Comparison of ENCODE assay signal across 10 cellular contexts in the genomic region with DNA sequence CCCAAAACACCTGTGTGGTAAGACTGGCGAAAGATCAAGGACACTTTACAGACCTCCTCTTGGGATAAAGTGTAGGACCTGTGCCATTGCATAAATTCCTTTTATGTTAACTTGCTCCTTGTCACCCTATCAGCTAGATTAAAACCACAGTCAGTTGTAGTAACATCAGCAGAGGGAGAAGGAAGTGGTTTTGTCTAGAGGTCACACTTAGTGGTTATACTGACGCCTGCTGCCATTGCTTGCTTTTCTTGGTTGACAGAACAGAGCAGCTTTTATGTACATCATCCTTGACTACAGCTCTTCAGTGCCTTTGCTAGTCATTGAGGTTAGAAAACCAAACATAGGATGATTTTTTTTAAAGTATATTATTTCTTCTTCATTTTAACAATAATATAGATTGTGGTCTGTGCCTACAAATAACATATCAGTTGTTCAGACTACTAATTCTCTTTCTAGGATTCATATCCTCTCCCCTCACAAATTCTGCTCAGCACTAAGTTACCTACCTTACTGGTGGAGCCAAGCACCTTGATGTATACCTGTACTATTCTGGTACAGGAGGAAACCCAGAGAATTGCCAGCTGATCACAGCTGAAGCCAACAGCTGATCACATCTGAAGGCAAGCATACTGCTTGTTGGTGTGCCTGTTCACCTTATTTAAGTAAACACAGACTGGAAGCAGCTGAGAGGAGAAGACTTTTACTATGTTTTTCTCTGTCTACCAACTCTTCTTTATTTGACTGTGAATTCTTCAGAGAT.
DNase-seq lines count a peak whose midpoint lies in the region; ATAC-seq, FAIRE-seq and TF ChIP-seq lines count a peak whose summit lies in the region.
"Had no signal": no experiment of that assay in that cellular context is flagged by ENCODE, and none has a peak within 500 bp of the region (broad histone marks: within the 10 kb centered on the region; RNA-seq: fewer than 3 reads in every experiment).

No MANE protein-coding gene starts in this region.

- H4K20me1 ChIP-seq in IMR-90 (ENCODE audit: insufficient read depth, low read length), result peaks cover 8% of the 10 kb centered on the region; the same call in 1 of the 2 replicates

- peaks cover 5 to 9% of the 10 kb centered on the region in 2 experiments; a peak in 1 of 4 replicates for H3K79me1 ChIP-seq in IMR-90 (ENCODE audit: low read depth in 1 of 2, low read length in 2 of 2)

- H4K91ac ChIP-seq in IMR-90 (ENCODE audit: insufficient read depth, low read depth, low read length), result no peak overlapping the region

- no peak overlapping the region for H2BK20ac ChIP-seq in IMR-90 (ENCODE audit: low read depth, low read length)

- POLR2A ChIA-PET in IMR-90 (lab: Charles Lee; ENCODE audit: unreplicated experiment), result no interaction called here

- ATAC-seq in GM19328 (IDR thresholded peaks at IDR 0.05; ENCODE audit: unreplicated experiment), result peak; percentile 93
- peak; percentile 48 for ATAC-seq in IMR-90 (ENCODE audit: low read depth)
- ATAC-seq in pancreas, result peak; percentile 35 to 78 (median 59)
- ATAC-seq in GM19023 (IDR thresholded peaks at IDR 0.05; ENCODE audit: unreplicated experiment), result no peak

- H3K9me1 ChIP-seq in IMR-90 (ENCODE audit: insufficient read depth, low read length), result 0 out of 2 replicates have a peak, but pooled peaks cover 3% of the 10 kb centered on the region

- peaks cover 4% of the 10 kb centered on the region; the same call in 1 of the 2 replicates for H3K4me1 ChIP-seq in IMR-90 (ENCODE audit: control insufficient read depth, insufficient read depth, low read length)
- peaks cover 69 to 83% (median 79%) of the 10 kb centered on the region in 3 donors for H3K4me1 ChIP-seq in pancreas
- peaks cover 0 to 25% (median 12%) of the 10 kb centered on the region in 4 donors for H3K4me1 ChIP-seq in tibial artery

- H3K4me3 Mint-ChIP-seq in activated T-helper 2 cell treated with anti-CD3 and anti-CD28 coated beads, Interferon-gamma antibody, Interleukin-2, Interleukin-4, amounts not matched to agents 10 μg/mL and 5 μg/mL and 100 μg/mL, durations not matched to agents 14 hours and 24 hours and 36 hours (ENCODE audit: low read depth), result no peak overlapping the region
- H3K4me3 Mint-ChIP-seq: dendritic cell treated with granulocyte-macrophage colony-stimulating factor and Interleukin-4, amounts not matched to agents 40 ng/mL and 50 ng/mL, for 4 days had no signal

- H3K27ac ChIP-seq in IMR-90 (ENCODE audit: insufficient read depth, low read length), result no peak overlapping the region
- peak overlapping the region; percentile 78 to 91 (median 86) for H3K27ac ChIP-seq in pancreas
- H3K27ac ChIP-seq in tibial artery, result no peak overlapping the region
- H3K27ac ChIP-seq: HL-60 had no signal

- peaks cover 10% of the 10 kb centered on the region for H3K9me3 Mint-ChIP-seq in activated T-helper 2 cell treated with anti-CD3 and anti-CD28 coated beads, Interferon-gamma antibody, Interleukin-2, Interleukin-4, amounts not matched to agents 10 μg/mL and 5 μg/mL and 100 μg/mL, durations not matched to agents 14 hours and 24 hours and 36 hours
- H3K9me3 Mint-ChIP-seq: dendritic cell treated with granulocyte-macrophage colony-stimulating factor and Interleukin-4, amounts not matched to agents 40 ng/mL and 50 ng/mL, for 4 days had no signal

- in situ Hi-C loops in IMR-90 (cut with MboI; ENCODE audit: low sequenced_read_pairs), result no loop called here
- in situ Hi-C loops in G401 (cut with HindIII; ENCODE audit: low sequenced_read_pairs), result no loop called here

- no peak overlapping the region for H3K4me2 ChIP-seq in IMR-90 (ENCODE audit: low read depth, low read length)

- H2BK120ac ChIP-seq in IMR-90 (ENCODE audit: low read depth, low read length), result no peak overlapping the region

- H3K27ac Mint-ChIP-seq in activated T-helper 2 cell treated with anti-CD3 and anti-CD28 coated beads, Interferon-gamma antibody, Interleukin-2, Interleukin-4, amounts not matched to agents 10 μg/mL and 5 μg/mL and 100 μg/mL, durations not matched to agents 14 hours and 24 hours and 36 hours, result no peak overlapping the region
- H3K27ac Mint-ChIP-seq: dendritic cell treated with granulocyte-macrophage colony-stimulating factor and Interleukin-4, amounts not matched to agents 40 ng/mL and 50 ng/mL, for 4 days had no signal

- no peaks in the 10 kb centered on the region for H3K27me3 Mint-ChIP-seq in activated T-helper 2 cell treated with anti-CD3 and anti-CD28 coated beads, Interferon-gamma antibody, Interleukin-2, Interleukin-4, amounts not matched to agents 10 μg/mL and 5 μg/mL and 100 μg/mL, durations not matched to agents 14 hours and 24 hours and 36 hours (ENCODE audit: low read depth)

- no peak overlapping the region for H3K4me3 ChIP-seq in IMR-90 (ENCODE audit: insufficient read depth, low read depth, low read length)
- H3K4me3 ChIP-seq in pancreas, result no peak overlapping the region
- no peak overlapping the region for H3K4me3 ChIP-seq in tibial artery

- H3K23ac ChIP-seq in IMR-90 (ENCODE audit: low read depth, low read length), result no peak overlapping the region

- FAIRE-seq in pancreas (lab: Jason Lieb, UNC), result peak; percentile 34

- no peak overlapping the region for H2BK15ac ChIP-seq in IMR-90 (ENCODE audit: low read depth, low read length)

- no peak for TF ChIP-seq POLR2A in IMR-90 (IDR thresholded peaks at IDR 0.05; ENCODE audit: low read depth, low read length)

- intact Hi-C loops in IMR-90 (cut with micrococcal nuclease) (no loop called here), pancreas (cut with DNase I) (loop anchor here in 2 of 3 donors (5.0 to 10.0 kb wide), 2 partner anchors 122 to 124 kb away; no protein-coding TSS in a partner anchor), tibial artery (cut with DNase I; ENCODE audit: low total_unique reads) (no loop called here)
- intact Hi-C loops in activated T-helper 2 cell treated with anti-CD3 and anti-CD28 coated beads, Interferon-gamma antibody, Interleukin-2, Interleukin-4, amounts not matched to agents 10 μg/mL and 5 μg/mL and 100 μg/mL, durations not matched to agents 14 hours and 24 hours and 36 hours (cut with micrococcal nuclease), result no loop called here

- H3K27me3 ChIP-seq in IMR-90 (ENCODE audit: control insufficient read depth, insufficient read depth, low read length) (no peaks in the 10 kb centered on the region), pancreas (no peaks in the 10 kb centered on the region), tibial artery (no peaks in the 10 kb centered on the region)

- H4K8ac ChIP-seq in IMR-90 (ENCODE audit: low read depth in 2 of 2, low read length in 2 of 2), result no peak overlapping the region

- no peak overlapping the region for H3K4ac ChIP-seq in IMR-90 (ENCODE audit: low read depth, low read length)

- H3K9me3 ChIP-seq in IMR-90 (ENCODE audit: control insufficient read depth, insufficient read depth, low read length), result no peaks in the 10 kb centered on the region
- no peaks in the 10 kb centered on the region for H3K9me3 ChIP-seq in pancreas
- H3K9me3 ChIP-seq in tibial artery, result no peaks in the 10 kb centered on the region

- WGBS in IMR-90 (ENCODE audit: extremely low coverage in 2 of 2, insufficient read length in 1 of 2), 2 experiments, result no CpG with 5 or more reads among the region's 2 CpGs
- WGBS in pancreas, 2 donors, result 6 to 10% methylated on average over 2 of the region's 2 CpGs

- no TSS peak for BruUV-seq in IMR-90 (replicated peaks; lab: Mats Ljungman, UMichigan)

- no peak for TF ChIP-seq CTCF in IMR-90 (conservative IDR thresholded peaks at IDR 0.05; ENCODE audit: low read depth, low read length)
- TF ChIP-seq CTCF in pancreas (IDR thresholded peaks at IDR 0.05), result no peak
- no peak for TF ChIP-seq CTCF in tibial artery (IDR thresholded peaks at IDR 0.05)

- H3K4me1 Mint-ChIP-seq in activated T-helper 2 cell treated with anti-CD3 and anti-CD28 coated beads, Interferon-gamma antibody, Interleukin-2, Interleukin-4, amounts not matched to agents 10 μg/mL and 5 μg/mL and 100 μg/mL, durations not matched to agents 14 hours and 24 hours and 36 hours (ENCODE audit: low read depth), result peaks cover 13% of the 10 kb centered on the region

- DNase-seq in COLO668 (lab: John Stamatoyannopoulos, UW; ENCODE audit: unreplicated experiment), result peak; percentile 36
- peak; percentile 67 for DNase-seq in IMR-90
- DNase-seq in activated T-helper 2 cell treated with anti-CD3 and anti-CD28 coated beads, Interferon-gamma antibody, Interleukin-2, Interleukin-4, amounts not matched to agents 10 μg/mL and 5 μg/mL and 100 μg/mL, durations not matched to agents 14 hours and 24 hours and 36 hours (ENCODE audit: low spot score), result peak; percentile 31
- peak in 3 of 6 donors; percentile 52 to 61 (median 59) for DNase-seq in pancreas
- no peak for DNase-seq in G401 (ENCODE audit: low spot score)
- DNase-seq in tibial artery, result no peak

- dilution Hi-C loops in IMR-90 (cut with HindIII; ENCODE audit: low sequenced_read_pairs, unreplicated experiment), result no loop called here

- H3K36me3 Mint-ChIP-seq in activated T-helper 2 cell treated with anti-CD3 and anti-CD28 coated beads, Interferon-gamma antibody, Interleukin-2, Interleukin-4, amounts not matched to agents 10 μg/mL and 5 μg/mL and 100 μg/mL, durations not matched to agents 14 hours and 24 hours and 36 hours (ENCODE audit: low read depth), result no peaks in the 10 kb centered on the region

- TF ChIP-seq RAD21 in IMR-90 (IDR thresholded peaks at IDR 0.05; ENCODE audit: low read length), result no peak

- H3K9ac ChIP-seq in IMR-90 (ENCODE audit: low read depth, low read length), result no peak overlapping the region

- no peak overlapping the region for H3K18ac ChIP-seq in IMR-90 (ENCODE audit: low read depth, low read length)

- no peak overlapping the region for H4K5ac ChIP-seq in IMR-90 (ENCODE audit: low read depth, low read length)

- no peak overlapping the region for H2BK5ac ChIP-seq in IMR-90 (ENCODE audit: low read depth, low read length, poor library complexity, severe bottlenecking)

- no peak overlapping the region for H3K56ac ChIP-seq in IMR-90 (ENCODE audit: extremely low read depth, insufficient read depth, low read length)

- CTCF ChIA-PET in IMR-90 (lab: Yijun Ruan, JAX), result no interaction called here

- H3K14ac ChIP-seq in IMR-90 (replicated peaks; ENCODE audit: low read depth, low read length), result no peak overlapping the region

- no peak overlapping the region for H2AFZ ChIP-seq in IMR-90 (replicated peaks; ENCODE audit: low read length, poor library complexity)

- no peak overlapping the region for H2AK9ac ChIP-seq in IMR-90 (replicated peaks; ENCODE audit: low read depth, low read length, poor library complexity)

- H3K36me3 ChIP-seq in IMR-90 (ENCODE audit: control insufficient read depth, insufficient read depth, low read length) (no peaks in the 10 kb centered on the region; the same call in 1 of the 2 replicates), pancreas (no peaks in the 10 kb centered on the region), tibial artery (no peaks in the 10 kb centered on the region)

- H2AK5ac ChIP-seq in IMR-90 (ENCODE audit: low read depth, low read length), result no peak overlapping the region

Comparison
In these comparisons a context has a peak if more than half of its experiments do, and no peak if none do; other contexts are left out.
1. DNase-seq: peak in COLO668 (single experiment), IMR-90 (single experiment) and activated T-helper 2 cell treated with anti-CD3 and anti-CD28 coated beads, Interferon-gamma antibody, Interleukin-2, Interleukin-4, amounts not matched to agents 10 μg/mL and 5 μg/mL and 100 μg/mL, durations not matched to agents 14 hours and 24 hours and 36 hours (single experiment); none in G401 (single experiment) and tibial artery (0 of 2).
2. H3K27ac ChIP-seq: peak in pancreas (4 of 4); none in IMR-90 (single experiment) and tibial artery (0 of 2).
3. intact Hi-C loops: an anchor here in pancreas (5.0 to 10.0 kb wide); none called in IMR-90, activated T-helper 2 cell treated with anti-CD3 and anti-CD28 coated beads, Interferon-gamma antibody, Interleukin-2, Interleukin-4, amounts not matched to agents 10 μg/mL and 5 μg/mL and 100 μg/mL, durations not matched to agents 14 hours and 24 hours and 36 hours and tibial artery.